Comparison of ENCODE assay signal across 8 cellular contexts in the genomic region with DNA sequence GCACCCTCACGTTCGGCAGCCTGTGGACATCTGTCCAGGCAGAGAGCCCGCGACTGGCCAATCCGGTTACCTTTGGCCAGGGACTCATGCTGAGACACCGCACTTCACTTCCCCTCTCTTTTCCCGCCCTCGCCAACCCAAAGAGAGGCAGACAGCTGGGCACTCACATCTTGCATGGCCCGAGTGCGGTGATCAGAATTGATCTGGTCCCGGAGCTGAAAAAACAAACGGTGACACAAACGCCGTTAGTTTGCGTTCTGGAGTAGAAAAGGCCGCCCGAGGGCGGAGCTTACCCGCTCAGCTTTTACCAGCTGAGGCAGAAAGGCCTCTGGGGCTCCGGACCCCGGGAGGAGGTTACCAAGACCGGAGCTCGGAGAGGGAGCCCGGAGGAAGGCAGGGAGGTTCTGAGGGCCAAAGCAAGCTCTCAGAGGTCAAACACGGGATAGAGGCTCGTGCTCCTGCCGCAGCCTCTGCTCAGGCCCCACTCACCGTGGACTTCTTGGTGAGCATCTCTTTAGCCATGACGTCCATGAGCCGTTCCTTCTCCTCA. TPM values are rescaled to one million over a fixed set of nuclear protein-coding genes. Genes with fewer than 3 reads are reported as not detected.
DNase-seq lines count a peak whose midpoint lies in the region; ATAC-seq, FAIRE-seq and TF ChIP-seq lines count a peak whose summit lies in the region.

No MANE protein-coding gene starts in this region.

- H2AFZ ChIP-seq in GM12878 (ENCODE audit: control insufficient read depth, low read depth, low read length), result peak overlapping the region; percentile 93

- POLR2A ChIA-PET in A549 (lab: Yijun Ruan, JAX), result no interaction called here
- POLR2A ChIA-PET in GM12878 (lab: Charles Lee), result interaction anchor here (0.8 kb wide), 1 partner anchor 13 kb away, joined by 3 read pairs; no protein-coding TSS in a partner anchor

- peak overlapping the region; percentile 82 to 97 (median 96) for H3K27ac Mint-ChIP-seq in immature natural killer cell

- H3K27me3 ChIP-seq in GM12878 (replicated peaks in 1 of 2; ENCODE audit: control insufficient read depth in 2 of 2, insufficient read depth in 2 of 2, low read length in 1 of 2), result no peaks in the 10 kb centered on the region

- peaks cover 23% of the 10 kb centered on the region for H3K79me2 ChIP-seq in GM12878 (ENCODE audit: control insufficient read depth, insufficient read depth, low read length)

- TSS peak; percentile 86 for BruUV-seq in GM12878 (replicated peaks; lab: Mats Ljungman, UMichigan)

- H3K4me1 ChIP-seq in A549 (peaks cover 13% of the 10 kb centered on the region), GM12878 (ENCODE audit: control insufficient read depth, insufficient read depth, low read length) (peaks cover 4% of the 10 kb centered on the region; the same call in 1 of the 2 replicates)

- H3K4me2 ChIP-seq in A549 (peak overlapping the region; percentile 94), GM12878 (ENCODE audit: control insufficient read depth, insufficient read depth) (peak overlapping the region; percentile 77)

- TF ChIP-seq EP300 in A549 (IDR thresholded peaks at IDR 0.05) (no peak), GM12878 (IDR thresholded peaks at IDR 0.05; ENCODE audit: borderline replicate concordance in 1 of 2, control insufficient read depth in 1 of 2, low read depth in 2 of 2, low read length in 2 of 2) (no peak)

- no peak for TF ChIP-seq RAD21 in A549 (conservative IDR thresholded peaks at IDR 0.05 in 1 of 2, IDR thresholded peaks at IDR 0.05 in 1 of 2)
- no peak for TF ChIP-seq RAD21 in GM12878 (IDR thresholded peaks at IDR 0.05; ENCODE audit: insufficient read depth, low read depth, low read length)

- 2% methylated on average over 16 of the region's 30 CpGs for WGBS in A549 (ENCODE audit: missing lambda C conversion rate)
- 1% methylated on average over 30 of the region's 30 CpGs for WGBS in GM12878 (ENCODE audit: insufficient coverage, insufficient replicate concordance, low lambda C conversion rate, missing lambda C conversion rate)

- intact Hi-C loops in GM12878 (cut with micrococcal nuclease; ENCODE audit: unreplicated experiment), result no loop called here

- H3K4me3 Mint-ChIP-seq in immature natural killer cell, result peak overlapping the region; percentile 93 to 99 (median 96)

- peaks cover 5 to 7% (median 6%) of the 10 kb centered on the region in 3 donors for H3K27me3 Mint-ChIP-seq in immature natural killer cell (ENCODE audit: low read depth in 3 of 3)

- SMC1A ChIA-PET in GM12878 (lab: Charles Lee; ENCODE audit: uncharacterized antibody, unreplicated experiment), result interaction anchor here (0.7 to 2.5 kb wide), 9 partner anchors 11 to 95 kb away, joined by 3 to 17 read pairs (median 4); no protein-coding TSS in a partner anchor

- in situ Hi-C loops in GM12878 (cut with MboI), result loop anchor here (25.0 kb wide), 1 partner anchor 402 kb away; a partner anchor contains a TSS

- TF ChIP-seq POLR2A in A549 (IDR thresholded peaks at IDR 0.05; ENCODE audit: low read length), result no peak
- TF ChIP-seq POLR2A in GM18505 (IDR thresholded peaks at IDR 0.05; ENCODE audit: borderline replicate concordance, extremely low read depth, insufficient read depth, insufficient read length), result no peak
- no peak for TF ChIP-seq POLR2A in GM12878 (IDR thresholded peaks at IDR 0.05; ENCODE audit: low read depth, low read length)

- DNase-seq in A549 (ENCODE audit: low read depth in 1 of 2, low spot score in 1 of 2) (no peak), RPMI7951 (ENCODE audit: low read depth) (peak; percentile 51), GM12878 (ENCODE audit: low read depth, low spot score) (no peak), immature natural killer cell (no peak), activated gamma-delta T cell (lab: John Stamatoyannopoulos, UW) (no peak)
- DNase-seq in stimulated activated CD4-positive, alpha-beta T cell treated with anti-CD3 and anti-CD28 coated beads, Interleukin-4, amount 100 ng/mL, for 4 hours, result peak; percentile 35 to 36

- peak overlapping the region; percentile 95 for H3K9ac ChIP-seq in GM12878 (ENCODE audit: control insufficient read depth, insufficient read depth, low read length)

- peaks cover 30 to 46% of the 10 kb centered on the region in 2 donors for H3K4me1 Mint-ChIP-seq in immature natural killer cell

- peaks cover 4% of the 10 kb centered on the region in 2 experiments; a peak in 3 of 4 replicates for H3K36me3 ChIP-seq in GM12878 (ENCODE audit: control insufficient read depth in 2 of 2, insufficient read depth in 2 of 2, low read length in 1 of 2)

- H3K36me3 Mint-ChIP-seq in immature natural killer cell, result peaks cover 5 to 10% (median 7%) of the 10 kb centered on the region in 3 donors

- H3K27ac ChIP-seq in A549, result peak overlapping the region; percentile 92 to 94
- H3K27ac ChIP-seq in GM12878 (ENCODE audit: control insufficient read depth, insufficient read depth), result peak overlapping the region; percentile 83

- RAD21 ChIA-PET in GM12878 (lab: Charles Lee; ENCODE audit: unreplicated experiment), result interaction anchor here (0.6 to 1.9 kb wide), 13 partner anchors 12 to 130 kb away, joined by 3 to 7 read pairs (median 3); a partner anchor contains a TSS

- ATAC-seq in A549 (peak; percentile 63 to 70), GM18505 (IDR thresholded peaks at IDR 0.05; ENCODE audit: unreplicated experiment) (peak; percentile 18), HG02981 (IDR thresholded peaks at IDR 0.05; ENCODE audit: unreplicated experiment) (peak; percentile 22), GM12878 (peak; percentile 48)

- no peak for TF ChIP-seq CTCF in A549 (IDR thresholded peaks at IDR 0.05)
- TF ChIP-seq CTCF in GM12878 (IDR thresholded peaks at IDR 0.05 in 2 of 3, conservative IDR thresholded peaks at IDR 0.05 in 1 of 3; ENCODE audit: control insufficient read depth in 2 of 3, extremely low read depth in 1 of 3, insufficient read depth in 1 of 3, low read depth in 3 of 3, low read length in 3 of 3), result no peak

- H4K20me1 ChIP-seq in GM12878 (ENCODE audit: control insufficient read depth, insufficient read depth), result no peaks in the 10 kb centered on the region

- CTCF ChIA-PET in A549 (lab: Yijun Ruan, JAX) (interaction anchor here (0.6 to 2.9 kb wide), 14 partner anchors 9 to 88 kb away, joined by 3 to 53 read pairs (median 5); a partner anchor contains a TSS), GM12878 (lab: Yijun Ruan, JAX) (interaction anchor here (0.7 to 3.6 kb wide), 27 partner anchors 11 to 848 kb away, joined by 3 to 32 read pairs (median 6); a partner anchor contains a TSS)

- H3K9me3 Mint-ChIP-seq in immature natural killer cell, result no peaks in the 10 kb centered on the region

- peak overlapping the region; percentile 99 for H3K4me3 ChIP-seq in A549
- peak overlapping the region; percentile 95 for H3K4me3 ChIP-seq in GM12878

- H3K9me3 ChIP-seq in A549 (no peaks in the 10 kb centered on the region), GM12878 (replicated peaks; ENCODE audit: control insufficient read depth, insufficient read depth, low read length) (no peaks in the 10 kb centered on the region)

- FAIRE-seq in A549 (lab: Jason Lieb, UNC), result no peak
- no peak for FAIRE-seq in GM12878 (lab: Jason Lieb, UNC)

RNA-seq across cellular contexts. Expression of a gene that starts 0.4 kb away (rescaled TPM):
- polyA plus RNA-seq in A549 (2011; rRNA removed) (53.5 and 62.6 TPM in 2 replicates), A549 (2017; fragmentation: RNase III; extraction: RNeasy Plus Mini Kit Qiagen cat#74134 plus additional on column Dnase treatment) (99.2 to 101 TPM (median 101 TPM) in 3 replicates), GM12878 (2011; rRNA removed) (76.5 and 110 TPM in 2 replicates), GM12878 (2014; fragmentation: Illumina TruSeq; extraction: Trizol) (170 and 185 TPM in 2 replicates), GM12878 (2014; fragmentation: Nextera tagmentation; extraction: Ambion mirVana) (100 to 1,000 TPM in 1 of 2 experiments, 10 to 100 TPM in 1; 86.0 to 133 TPM), GM12878 (2014; rRNA removed) (74.4 and 98.3 TPM in 2 replicates), GM12878 (2016; fragmentation: Nextera tagmentation; extraction: Ambion mirVana) (100 to 1,000 TPM; 154 to 155 TPM), immature natural killer cell (10 to 100 TPM; 62.3 to 81.7 (median 70.9) TPM)
- polyA plus RNA-seq in A549 (2012; cell fraction: cytosol; rRNA removed), result 21.8 and 24.7 TPM in 2 replicates
- polyA plus RNA-seq in A549 (2012; cell fraction: nucleus; rRNA removed), result 10.9 and 15.5 TPM in 2 replicates
- polyA minus RNA-seq in A549 (2011; rRNA and poly(A)+ RNA removed), result 18.5 and 23.7 TPM in 2 replicates
- 139 TPM in 2 replicates for total RNA-seq in RPMI7951 (2014; rRNA removed; shearing (Covaris generic))
- total RNA-seq in GM12878 (2013; cell fraction: nucleolus; rRNA removed), result 53.4 and 56.6 TPM in 2 replicates
- total RNA-seq in GM12878 (2014; rRNA removed) (83.7 and 106 TPM in 2 replicates), GM12878 (2014; rRNA removed; fragmentation: Illumina TruSeq; extraction: Trizol) (164 and 165 TPM in 2 replicates), GM12878 (2021) (72.3 and 78.9 TPM in 2 replicates)
- 62.9 TPM for polyA plus RNA-seq in GM12878 (2011; ENCODE audit: low read depth)
- polyA plus RNA-seq in GM12878 (2011; cell fraction: cytosol; rRNA removed), result 39.0 TPM in 2 replicates
- polyA plus RNA-seq in GM12878 (2011; cell fraction: nucleus; rRNA removed), result 40.8 and 53.3 TPM in 2 replicates
- polyA plus RNA-seq in GM12878 (2012), result 48.6 and 66.5 TPM in 2 replicates
- polyA minus RNA-seq in GM12878 (2011; rRNA and poly(A)+ RNA removed), result 42.9 and 53.5 TPM in 2 replicates
- polyA minus RNA-seq in GM12878 (2011; cell fraction: cytosol; rRNA and poly(A)+ RNA removed), result 31.5 and 45.2 TPM in 2 replicates
- 14.7 and 25.3 TPM in 2 replicates for polyA minus RNA-seq in GM12878 (2011; cell fraction: nucleus; rRNA and poly(A)+ RNA removed)

RNA-seq across cellular contexts. Expression of a gene that starts 15.9 kb away (rescaled TPM):
- polyA plus RNA-seq in A549 (2011; rRNA removed), result 1.4 and 2.0 TPM in 2 replicates
- 3.1 and 4.4 TPM in 2 replicates for polyA plus RNA-seq in A549 (2012; cell fraction: cytosol; rRNA removed)
- 5.0 and 6.4 TPM in 2 replicates for polyA plus RNA-seq in A549 (2012; cell fraction: nucleus; rRNA removed)
- polyA plus RNA-seq in A549 (2017; fragmentation: RNase III; extraction: RNeasy Plus Mini Kit Qiagen cat#74134 plus additional on column Dnase treatment), result 4.3 to 5.9 TPM (median 5.4 TPM) in 3 replicates
- 4.4 and 4.6 TPM in 2 replicates for polyA minus RNA-seq in A549 (2011; rRNA and poly(A)+ RNA removed)
- 14.3 and 23.9 TPM in 2 replicates for total RNA-seq in RPMI7951 (2014; rRNA removed; shearing (Covaris generic))
- total RNA-seq in GM12878 (2013; cell fraction: nucleolus; rRNA removed), result 9.3 and 14.1 TPM in 2 replicates
- total RNA-seq in GM12878 (2014; rRNA removed), result 8.1 and 8.9 TPM in 2 replicates
- 4.2 and 5.2 TPM in 2 replicates for total RNA-seq in GM12878 (2014; rRNA removed; fragmentation: Illumina TruSeq; extraction: Trizol)
- total RNA-seq in GM12878 (2021), result 11.5 and 13.9 TPM in 2 replicates
- 4.2 TPM for polyA plus RNA-seq in GM12878 (2011; ENCODE audit: low read depth)
- 0.53 and 1.3 TPM in 2 replicates for polyA plus RNA-seq in GM12878 (2011; rRNA removed)
- polyA plus RNA-seq in GM12878 (2011; cell fraction: cytosol; rRNA removed), result 2.2 and 2.6 TPM in 2 replicates
- 3.2 and 3.6 TPM in 2 replicates for polyA plus RNA-seq in GM12878 (2011; cell fraction: nucleus; rRNA removed)
- 9.1 and 13.9 TPM in 2 replicates for polyA plus RNA-seq in GM12878 (2012)
- 3.9 and 9.2 TPM in 2 replicates for polyA plus RNA-seq in GM12878 (2014; fragmentation: Illumina TruSeq; extraction: Trizol)
- 1 to 10 TPM in 1 of 2 experiments, under 1 TPM in 1; 0.26 to 1.3 TPM for polyA plus RNA-seq in GM12878 (2014; fragmentation: Nextera tagmentation; extraction: Ambion mirVana)
- polyA plus RNA-seq in GM12878 (2014; rRNA removed), result 7.7 and 10.3 TPM in 2 replicates
- polyA plus RNA-seq in GM12878 (2016; fragmentation: Nextera tagmentation; extraction: Ambion mirVana), result 10 to 100 TPM; 10.1 to 10.7 TPM
- 1.8 and 4.2 TPM in 2 replicates for polyA minus RNA-seq in GM12878 (2011; rRNA and poly(A)+ RNA removed)
- 2.3 and 6.5 TPM in 2 replicates for polyA minus RNA-seq in GM12878 (2011; cell fraction: cytosol; rRNA and poly(A)+ RNA removed)
- polyA minus RNA-seq in GM12878 (2011; cell fraction: nucleus; rRNA and poly(A)+ RNA removed), result 2.7 and 3.2 TPM in 2 replicates
- 100 to 1,000 TPM in 1 of 3 donors, 10 to 100 TPM in 2; 36.8 to 121 (median 74.1) TPM for polyA plus RNA-seq in immature natural killer cell

RNA-seq across cellular contexts. Expression of a gene that starts 23.1 kb away (rescaled TPM):
- polyA plus RNA-seq in A549 (2011; rRNA removed) (27.0 and 37.6 TPM in 2 replicates), A549 (2017; fragmentation: RNase III; extraction: RNeasy Plus Mini Kit Qiagen cat#74134 plus additional on column Dnase treatment) (43.1 to 53.1 TPM (median 44.8 TPM) in 3 replicates), GM12878 (2011; rRNA removed) (34.5 and 47.6 TPM in 2 replicates), GM12878 (2014; fragmentation: Illumina TruSeq; extraction: Trizol) (125 and 146 TPM in 2 replicates), GM12878 (2014; fragmentation: Nextera tagmentation; extraction: Ambion mirVana) (100 to 1,000 TPM in 1 of 2 experiments, 10 to 100 TPM in 1; 96.4 to 107 TPM), GM12878 (2014; rRNA removed) (54.9 and 57.2 TPM in 2 replicates), GM12878 (2016; fragmentation: Nextera tagmentation; extraction: Ambion mirVana) (10 to 100 TPM; 62.7 to 65.7 TPM), immature natural killer cell (10 to 100 TPM; 22.6 to 32.7 (median 30.4) TPM)
- 15.3 and 16.7 TPM in 2 replicates for polyA plus RNA-seq in A549 (2012; cell fraction: cytosol; rRNA removed)
- 5.9 and 11.9 TPM in 2 replicates for polyA plus RNA-seq in A549 (2012; cell fraction: nucleus; rRNA removed)
- 7.3 and 10.5 TPM in 2 replicates for polyA minus RNA-seq in A549 (2011; rRNA and poly(A)+ RNA removed)
- 63.1 and 72.9 TPM in 2 replicates for total RNA-seq in RPMI7951 (2014; rRNA removed; shearing (Covaris generic))
- 27.6 and 31.6 TPM in 2 replicates for total RNA-seq in GM12878 (2013; cell fraction: nucleolus; rRNA removed)
- total RNA-seq in GM12878 (2014; rRNA removed) (51.5 and 55.0 TPM in 2 replicates), GM12878 (2014; rRNA removed; fragmentation: Illumina TruSeq; extraction: Trizol) (77.8 and 78.1 TPM in 2 replicates), GM12878 (2021) (39.6 and 41.8 TPM in 2 replicates)
- polyA plus RNA-seq in GM12878 (2011; ENCODE audit: low read depth), result 9.8 TPM
- 15.4 and 18.0 TPM in 2 replicates for polyA plus RNA-seq in GM12878 (2011; cell fraction: cytosol; rRNA removed)
- polyA plus RNA-seq in GM12878 (2011; cell fraction: nucleus; rRNA removed), result 9.2 and 15.4 TPM in 2 replicates
- 19.1 and 19.2 TPM in 2 replicates for polyA plus RNA-seq in GM12878 (2012)
- 8.6 and 11.3 TPM in 2 replicates for polyA minus RNA-seq in GM12878 (2011; rRNA and poly(A)+ RNA removed)
- 7.9 and 9.7 TPM in 2 replicates for polyA minus RNA-seq in GM12878 (2011; cell fraction: cytosol; rRNA and poly(A)+ RNA removed)
- 7.7 and 12.4 TPM in 2 replicates for polyA minus RNA-seq in GM12878 (2011; cell fraction: nucleus; rRNA and poly(A)+ RNA removed)

RNA-seq across cellular contexts. Expression of a gene that starts 42.6 kb away (rescaled TPM):
- polyA plus RNA-seq in A549 (2011; rRNA removed) (11.1 and 11.5 TPM in 2 replicates), A549 (2017; fragmentation: RNase III; extraction: RNeasy Plus Mini Kit Qiagen cat#74134 plus additional on column Dnase treatment) (4.3 to 5.7 TPM (median 4.9 TPM) in 3 replicates), GM12878 (2011; rRNA removed) (45.0 and 54.4 TPM in 2 replicates), GM12878 (2014; fragmentation: Illumina TruSeq; extraction: Trizol) (25.0 and 27.1 TPM in 2 replicates), GM12878 (2014; fragmentation: Nextera tagmentation; extraction: Ambion mirVana) (10 to 100 TPM; 10.9 to 14.6 TPM), GM12878 (2014; rRNA removed) (27.8 and 29.7 TPM in 2 replicates), GM12878 (2016; fragmentation: Nextera tagmentation; extraction: Ambion mirVana) (10 to 100 TPM; 18.3 to 22.2 TPM), immature natural killer cell (10 to 100 TPM; 11.1 to 28.0 (median 13.6) TPM)
- 4.3 and 5.1 TPM in 2 replicates for polyA plus RNA-seq in A549 (2012; cell fraction: cytosol; rRNA removed)
- 11.4 and 12.0 TPM in 2 replicates for polyA plus RNA-seq in A549 (2012; cell fraction: nucleus; rRNA removed)
- 11.8 and 12.2 TPM in 2 replicates for polyA minus RNA-seq in A549 (2011; rRNA and poly(A)+ RNA removed)
- 13.4 and 14.1 TPM in 2 replicates for total RNA-seq in RPMI7951 (2014; rRNA removed; shearing (Covaris generic))
- total RNA-seq in GM12878 (2013; cell fraction: nucleolus; rRNA removed), result 129 and 133 TPM in 2 replicates
- total RNA-seq in GM12878 (2014; rRNA removed) (38.5 and 46.2 TPM in 2 replicates), GM12878 (2014; rRNA removed; fragmentation: Illumina TruSeq; extraction: Trizol) (28.8 and 28.9 TPM in 2 replicates), GM12878 (2021) (32.0 and 32.6 TPM in 2 replicates)
- 16.3 TPM for polyA plus RNA-seq in GM12878 (2011; ENCODE audit: low read depth)
- 43.4 and 43.6 TPM in 2 replicates for polyA plus RNA-seq in GM12878 (2011; cell fraction: cytosol; rRNA removed)
- 73.7 and 81.6 TPM in 2 replicates for polyA plus RNA-seq in GM12878 (2011; cell fraction: nucleus; rRNA removed)
- polyA plus RNA-seq in GM12878 (2012), result 17.4 and 21.7 TPM in 2 replicates
- polyA minus RNA-seq in GM12878 (2011; rRNA and poly(A)+ RNA removed), result 50.5 and 57.4 TPM in 2 replicates
- polyA minus RNA-seq in GM12878 (2011; cell fraction: cytosol; rRNA and poly(A)+ RNA removed), result 16.6 and 20.0 TPM in 2 replicates
- polyA minus RNA-seq in GM12878 (2011; cell fraction: nucleus; rRNA and poly(A)+ RNA removed), result 32.5 and 63.1 TPM in 2 replicates

RNA-seq across cellular contexts. Expression of a gene that starts 57.1 kb away (rescaled TPM):
- not detected in 2 replicates for polyA plus RNA-seq in A549 (2011; rRNA removed)
- not detected in 2 replicates for polyA plus RNA-seq in A549 (2012; cell fraction: cytosol; rRNA removed)
- 0.09 TPM in 1 of 2 replicates, not detected in the other for polyA plus RNA-seq in A549 (2012; cell fraction: nucleus; rRNA removed)
- polyA plus RNA-seq in A549 (2017; fragmentation: RNase III; extraction: RNeasy Plus Mini Kit Qiagen cat#74134 plus additional on column Dnase treatment), result not detected in 3 replicates
- polyA minus RNA-seq in A549 (2011; rRNA and poly(A)+ RNA removed), result not detected in 2 replicates
- total RNA-seq in RPMI7951 (2014; rRNA removed; shearing (Covaris generic)), result not detected in 2 replicates
- 0.40 TPM in 1 of 2 replicates, not detected in the other for total RNA-seq in GM12878 (2013; cell fraction: nucleolus; rRNA removed)
- 0.23 and 0.38 TPM in 2 replicates for total RNA-seq in GM12878 (2014; rRNA removed)
- total RNA-seq in GM12878 (2014; rRNA removed; fragmentation: Illumina TruSeq; extraction: Trizol), result 0.09 and 0.14 TPM in 2 replicates
- 0.38 and 0.53 TPM in 2 replicates for total RNA-seq in GM12878 (2021)
- polyA plus RNA-seq in GM12878 (2011; ENCODE audit: low read depth), result not detected
- 0.10 TPM in 1 of 2 replicates, not detected in the other for polyA plus RNA-seq in GM12878 (2011; rRNA removed)
- 0.13 TPM in 2 replicates for polyA plus RNA-seq in GM12878 (2011; cell fraction: cytosol; rRNA removed)
- polyA plus RNA-seq in GM12878 (2011; cell fraction: nucleus; rRNA removed), result 0.34 and 0.53 TPM in 2 replicates
- 0.06 and 0.07 TPM in 2 replicates for polyA plus RNA-seq in GM12878 (2012)
- polyA plus RNA-seq in GM12878 (2014; fragmentation: Illumina TruSeq; extraction: Trizol), result 0.09 and 0.13 TPM in 2 replicates
- polyA plus RNA-seq in GM12878 (2014; fragmentation: Nextera tagmentation; extraction: Ambion mirVana), result under 1 TPM in 1 of 2 experiments, not detected in 1; 0.04 TPM
- 0.15 and 0.53 TPM in 2 replicates for polyA plus RNA-seq in GM12878 (2014; rRNA removed)
- polyA plus RNA-seq in GM12878 (2016; fragmentation: Nextera tagmentation; extraction: Ambion mirVana), result not detected
- not detected in 2 replicates for polyA minus RNA-seq in GM12878 (2011; rRNA and poly(A)+ RNA removed)
- polyA minus RNA-seq in GM12878 (2011; cell fraction: cytosol; rRNA and poly(A)+ RNA removed), result 0.42 TPM in 1 of 2 replicates, not detected in the other
- 0.24 and 0.38 TPM in 2 replicates for polyA minus RNA-seq in GM12878 (2011; cell fraction: nucleus; rRNA and poly(A)+ RNA removed)
- under 1 TPM in 2 of 3 donors, not detected in 1; 0.14 to 0.43 TPM for polyA plus RNA-seq in immature natural killer cell

Comparison
In these comparisons a context has a peak if more than half of its experiments do, and no peak if none do; other contexts are left out.
1. DNase-seq: peak in RPMI7951 (single experiment) and stimulated activated CD4-positive, alpha-beta T cell treated with anti-CD3 and anti-CD28 coated beads, Interleukin-4, amount 100 ng/mL, for 4 hours (2 of 2); none in A549 (0 of 2), GM12878 (single experiment), immature natural killer cell (0 of 3) and activated gamma-delta T cell (single experiment).
2. Peak in every context shown above with its lines, with median percentiles within 50 percentile points of each other: ATAC-seq.